Comparison of ENCODE assay signal across 8 cellular contexts in the genomic region with DNA sequence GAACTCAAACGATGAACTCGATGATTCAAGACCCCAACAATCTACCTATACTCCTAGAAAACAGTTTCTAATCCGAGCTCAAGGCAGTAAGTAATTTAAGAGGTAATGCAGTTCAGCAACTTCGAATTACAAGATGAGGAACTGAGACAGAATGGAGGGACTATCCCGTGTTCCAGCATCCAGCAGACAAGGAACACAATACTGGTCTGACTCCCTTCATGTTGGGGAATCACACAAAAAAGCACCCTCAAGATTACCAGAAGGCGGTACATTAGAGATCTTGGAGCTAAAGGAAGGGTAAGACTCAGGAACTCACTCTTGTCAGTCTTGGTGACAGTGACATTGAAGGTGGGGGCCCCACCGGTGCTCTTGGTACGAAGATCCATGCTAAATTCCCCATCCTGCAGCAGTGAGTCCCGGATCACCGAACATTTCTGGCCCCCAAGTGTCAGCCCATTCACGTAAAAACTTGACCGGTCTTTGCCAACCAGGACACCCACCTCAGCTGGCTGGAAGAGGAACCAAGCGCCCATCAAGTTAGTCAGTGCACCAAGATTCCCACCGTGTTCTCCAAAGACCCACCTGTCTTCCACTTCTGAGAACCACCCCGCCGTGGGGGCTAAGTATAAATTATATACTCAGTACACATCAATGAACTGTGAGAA. TPM values are rescaled to one million over a fixed set of nuclear protein-coding genes. Genes with fewer than 3 reads are reported as not detected.
A peak's percentile ranks its signal among the peaks of the same experiment; 100 is the strongest.
DNase-seq lines count a peak whose midpoint lies in the region; ATAC-seq and TF ChIP-seq lines count a peak whose summit lies in the region.

No MANE protein-coding gene starts in this region.

- no peaks in the 10 kb centered on the region for H3K9me3 ChIP-seq in BLaER1 treated with 17β-estradiol and CSF1 and Interleukin-3, amounts not matched to agents 10 nM and 100 nM (replicated peaks in 1 of 11)
- H3K9me3 ChIP-seq in Loucy (ENCODE audit: insufficient read depth, low read depth, low read length) = no peaks in the 10 kb centered on the region

- peaks cover 49 to 65% (median 59%) of the 10 kb centered on the region in 11 experiments for H3K36me3 ChIP-seq in BLaER1 treated with 17β-estradiol and CSF1 and Interleukin-3, amounts not matched to agents 10 nM and 100 nM
- H3K36me3 ChIP-seq in Loucy (ENCODE audit: insufficient read depth, low read length) = peaks cover 47% of the 10 kb centered on the region

- H3K9ac ChIP-seq in BLaER1 treated with 17β-estradiol and CSF1 and Interleukin-3, amounts not matched to agents 10 nM and 100 nM = peak overlapping the region; percentile 91 to 100 (median 99)
- peak overlapping the region; percentile 99 for H3K9ac ChIP-seq in Loucy (ENCODE audit: low read depth, low read length, poor library complexity, severe bottlenecking)

- H3K4me3 ChIP-seq in BLaER1 treated with 17β-estradiol and CSF1 and Interleukin-3, amounts not matched to agents 10 nM and 100 nM = peak overlapping the region; percentile 85 to 100 (median 98)
- H3K4me3 ChIP-seq in Loucy (ENCODE audit: low read length, poor library complexity, severe bottlenecking) = peak overlapping the region; percentile 90

- no peak for DNase-seq in natural killer cell treated with Interleukin-12 subunit alpha and Interleukin-12 subunit beta and Interleukin-15 and Interleukin-18, amount 100 ng/mL, for 72 hours (ENCODE audit: low spot score)
- DNase-seq in mesenteric fat pad (ENCODE audit: low spot score) = no peak
- no peak for DNase-seq in AG08395 (ENCODE audit: low spot score)

- H3K4me3 Mint-ChIP-seq in dendritic cell treated with granulocyte-macrophage colony-stimulating factor and Interleukin-4, amounts not matched to agents 40 ng/mL and 50 ng/mL, for 4 days = peak overlapping the region; percentile 84
- H3K4me3 Mint-ChIP-seq in natural killer cell treated with Interleukin-12 subunit alpha and Interleukin-12 subunit beta and Interleukin-15 and Interleukin-18, amount 100 ng/mL, for 72 hours = peak overlapping the region; percentile 100

- peaks cover 84% of the 10 kb centered on the region for H3K79me2 ChIP-seq in Loucy (ENCODE audit: insufficient read depth, low read length)

- peaks cover 54 to 69% (median 66%) of the 10 kb centered on the region in 11 experiments for H4K20me1 ChIP-seq in BLaER1 treated with 17β-estradiol and CSF1 and Interleukin-3, amounts not matched to agents 10 nM and 100 nM
- H4K20me1 ChIP-seq in Loucy (ENCODE audit: insufficient read depth, low read length, poor library complexity, severe bottlenecking) = peaks cover 65% of the 10 kb centered on the region

- H3K9me3 Mint-ChIP-seq in dendritic cell treated with granulocyte-macrophage colony-stimulating factor and Interleukin-4, amounts not matched to agents 40 ng/mL and 50 ng/mL, for 4 days = no peaks in the 10 kb centered on the region
- no peaks in the 10 kb centered on the region for H3K9me3 Mint-ChIP-seq in natural killer cell treated with Interleukin-12 subunit alpha and Interleukin-12 subunit beta and Interleukin-15 and Interleukin-18, amount 100 ng/mL, for 72 hours

- intact Hi-C loops in dendritic cell treated with granulocyte-macrophage colony-stimulating factor and Interleukin-4, amounts not matched to agents 40 ng/mL and 50 ng/mL, for 4 days (cut with micrococcal nuclease) = loop anchor here (5.0 kb wide), 2 partner anchors 39 to 41 kb away; a partner anchor contains a TSS

- peaks cover 44% of the 10 kb centered on the region for H3F3A ChIP-seq in Loucy (ENCODE audit: low read depth)

- peaks cover 73% of the 10 kb centered on the region for H3K4me1 Mint-ChIP-seq in dendritic cell treated with granulocyte-macrophage colony-stimulating factor and Interleukin-4, amounts not matched to agents 40 ng/mL and 50 ng/mL, for 4 days (ENCODE audit: low read depth)
- peaks cover 65 to 74% of the 10 kb centered on the region in 2 donors for H3K4me1 Mint-ChIP-seq in natural killer cell treated with Interleukin-12 subunit alpha and Interleukin-12 subunit beta and Interleukin-15 and Interleukin-18, amount 100 ng/mL, for 72 hours (ENCODE audit: low read depth in 2 of 2)

- peak overlapping the region in 10 of 11 experiments; percentile 93 to 99 (median 98); a peak in 20 of 22 replicates for H3K27ac ChIP-seq in BLaER1 treated with 17β-estradiol and CSF1 and Interleukin-3, amounts not matched to agents 10 nM and 100 nM

- ATAC-seq in natural killer cell treated with Interleukin-12 subunit alpha and Interleukin-12 subunit beta and Interleukin-15 and Interleukin-18, amount 100 ng/mL, for 72 hours = no peak
- no peak for ATAC-seq in GM21526 (IDR thresholded peaks at IDR 0.05; ENCODE audit: low FRiP score, unreplicated experiment)
- ATAC-seq in HG03354 (IDR thresholded peaks at IDR 0.05; ENCODE audit: poor library complexity, severe bottlenecking, unreplicated experiment) = no peak

- no peaks in the 10 kb centered on the region for H3K27me3 ChIP-seq in BLaER1 treated with 17β-estradiol and CSF1 and Interleukin-3, amounts not matched to agents 10 nM and 100 nM
- peaks cover 14% of the 10 kb centered on the region for H3K27me3 ChIP-seq in Loucy (ENCODE audit: insufficient read depth, low read length, poor library complexity, severe bottlenecking)

- TF ChIP-seq CTCF in Loucy (conservative IDR thresholded peaks at IDR 0.05; ENCODE audit: low read length) = no peak

- H3K4me2 ChIP-seq in BLaER1 treated with 17β-estradiol and CSF1 and Interleukin-3, amounts not matched to agents 10 nM and 100 nM = peak overlapping the region; percentile 90 to 99 (median 98)
- peak overlapping the region; percentile 96 for H3K4me2 ChIP-seq in Loucy (ENCODE audit: low read depth, low read length, poor library complexity, severe bottlenecking)

- H3K4me1 ChIP-seq in BLaER1 treated with 17β-estradiol and CSF1 and Interleukin-3, amounts not matched to agents 10 nM and 100 nM = peaks cover 55 to 69% (median 66%) of the 10 kb centered on the region in 10 experiments
- peaks cover 58% of the 10 kb centered on the region for H3K4me1 ChIP-seq in Loucy (ENCODE audit: insufficient read depth, low read length, poor library complexity, severe bottlenecking)

- no peaks in the 10 kb centered on the region for H3K9me2 ChIP-seq in Loucy (replicated peaks; ENCODE audit: low read depth, low read length)

- H2AFZ ChIP-seq in Loucy (ENCODE audit: low read length) = no peak overlapping the region

- peaks cover 75% of the 10 kb centered on the region for H3K36me3 Mint-ChIP-seq in dendritic cell treated with granulocyte-macrophage colony-stimulating factor and Interleukin-4, amounts not matched to agents 40 ng/mL and 50 ng/mL, for 4 days (ENCODE audit: low read depth)
- peaks cover 43% of the 10 kb centered on the region for H3K36me3 Mint-ChIP-seq in natural killer cell treated with Interleukin-12 subunit alpha and Interleukin-12 subunit beta and Interleukin-15 and Interleukin-18, amount 100 ng/mL, for 72 hours

- H3K27me3 Mint-ChIP-seq in dendritic cell treated with granulocyte-macrophage colony-stimulating factor and Interleukin-4, amounts not matched to agents 40 ng/mL and 50 ng/mL, for 4 days = no peaks in the 10 kb centered on the region
- H3K27me3 Mint-ChIP-seq in natural killer cell treated with Interleukin-12 subunit alpha and Interleukin-12 subunit beta and Interleukin-15 and Interleukin-18, amount 100 ng/mL, for 72 hours = no peaks in the 10 kb centered on the region

- H3K27ac Mint-ChIP-seq in dendritic cell treated with granulocyte-macrophage colony-stimulating factor and Interleukin-4, amounts not matched to agents 40 ng/mL and 50 ng/mL, for 4 days = peak overlapping the region; percentile 90
- H3K27ac Mint-ChIP-seq in natural killer cell treated with Interleukin-12 subunit alpha and Interleukin-12 subunit beta and Interleukin-15 and Interleukin-18, amount 100 ng/mL, for 72 hours = peak overlapping the region; percentile 95 to 96

RNA-seq across cellular contexts. Expression of a gene that starts 1.9 kb away (rescaled TPM):
- 1,000 to 10,000 TPM; 1,741 to 1,743 TPM for total RNA-seq in natural killer cell treated with Interleukin-12 subunit alpha and Interleukin-12 subunit beta and Interleukin-15 and Interleukin-18, amount 100 ng/mL, for 72 hours
- total RNA-seq in mesenteric fat pad = 575 TPM

RNA-seq across cellular contexts. Expression of a gene that starts 4.5 kb away (rescaled TPM):
- total RNA-seq in natural killer cell treated with Interleukin-12 subunit alpha and Interleukin-12 subunit beta and Interleukin-15 and Interleukin-18, amount 100 ng/mL, for 72 hours = 10 to 100 TPM in 1 of 2 donors, 1 to 10 TPM in 1; 8.7 to 26.1 TPM
- total RNA-seq in mesenteric fat pad = 4.0 TPM

RNA-seq across cellular contexts. Expression of a gene that starts 6.4 kb away (rescaled TPM):
- 100 to 1,000 TPM; 144 to 150 TPM for total RNA-seq in natural killer cell treated with Interleukin-12 subunit alpha and Interleukin-12 subunit beta and Interleukin-15 and Interleukin-18, amount 100 ng/mL, for 72 hours
- 63.3 TPM for total RNA-seq in mesenteric fat pad

RNA-seq across cellular contexts. Expression of a gene that starts 6.6 kb away (rescaled TPM):
- 10 to 100 TPM; 85.9 to 91.6 TPM for total RNA-seq in natural killer cell treated with Interleukin-12 subunit alpha and Interleukin-12 subunit beta and Interleukin-15 and Interleukin-18, amount 100 ng/mL, for 72 hours
- 50.0 TPM for total RNA-seq in mesenteric fat pad

RNA-seq across cellular contexts. Expression of a gene that starts 14.4 kb away (rescaled TPM):
- total RNA-seq in natural killer cell treated with Interleukin-12 subunit alpha and Interleukin-12 subunit beta and Interleukin-15 and Interleukin-18, amount 100 ng/mL, for 72 hours = under 1 TPM in 1 of 2 donors, not detected in 1; 0.12 TPM
- not detected for total RNA-seq in mesenteric fat pad
